ENCODE assay signal across 19 cellular contexts in genomic region chr17:79802736-79803420, GRCh38. TPM values are rescaled to one million over a fixed set of nuclear protein-coding genes. Genes with fewer than 3 reads are reported as not detected.
DNase-seq lines count a peak whose midpoint lies in the region; ATAC-seq and TF ChIP-seq lines count a peak whose summit lies in the region.
"Had no signal": no experiment of that assay in that cellular context is flagged by ENCODE, and none has a peak within 500 bp of the region (broad histone marks: within the 10 kb centered on the region; RNA-seq: fewer than 3 reads in every experiment).

No MANE protein-coding gene starts in this region.

- no peak overlapping the region for H3K4me3 Mint-ChIP-seq in activated CD4-positive, alpha-beta T cell treated with anti-CD3 and anti-CD28 coated beads for 36 hours
- H3K4me3 Mint-ChIP-seq: activated T-cell treated with anti-CD3 and anti-CD28 coated beads, Interleukin-2, amount 50 U/mL, for 4 hours had no signal

- no peaks in the 10 kb centered on the region for H3K79me1 ChIP-seq in IMR-90 (ENCODE audit: low read depth in 1 of 2, low read length in 2 of 2)

- H3K27ac ChIP-seq in IMR-90 (ENCODE audit: insufficient read depth, low read length): no peak overlapping the region
- H3K27ac ChIP-seq: A549 had no signal

- no peak overlapping the region for H3K56ac ChIP-seq in IMR-90 (ENCODE audit: extremely low read depth, insufficient read depth, low read length)

- H2AK5ac ChIP-seq in IMR-90 (ENCODE audit: low read depth, low read length): no peak overlapping the region

- no peak overlapping the region for H3K27ac Mint-ChIP-seq in activated CD4-positive, alpha-beta T cell treated with anti-CD3 and anti-CD28 coated beads for 36 hours
- H3K27ac Mint-ChIP-seq: activated naive CD8-positive, alpha-beta T cell treated with anti-CD3 and anti-CD28 coated beads for 36 hours; stimulated activated naive CD8-positive, alpha-beta T cell treated with anti-CD3 and anti-CD28 coated beads, Interleukin-15, Interleukin-2, amounts not matched to agents 100 ng/mL and 50 ng/mL, for 24 hours had no signal

- peaks cover 66% of the 10 kb centered on the region for H3K27me3 Mint-ChIP-seq in activated CD4-positive, alpha-beta T cell treated with anti-CD3 and anti-CD28 coated beads for 36 hours

- peak; percentile 35 for DNase-seq in activated CD4-positive, alpha-beta T cell treated with anti-CD3 and anti-CD28 coated beads for 36 hours
- DNase-seq in activated CD4-positive, alpha-beta T cell treated with anti-CD3 and anti-CD28 coated beads, Interleukin-2, amount 50 U/mL, for 48 hours: no peak
- no peak for DNase-seq in IMR-90
- DNase-seq in ecto neural progenitor cell (ENCODE audit: low spot score): peak; percentile 74
- peak; percentile 56 for DNase-seq in retina
- DNase-seq in AG08396 (ENCODE audit: low spot score): no peak
- DNase-seq: activated CD4-positive, alpha-beta T cell treated with anti-CD3 and anti-CD28 coated beads for 48 hours; activated naive CD8-positive, alpha-beta T cell treated with anti-CD3 and anti-CD28 coated beads for 36 hours; activated T-cell treated with anti-CD3 and anti-CD28 coated beads, Interleukin-2, amount 50 U/mL, for 4 hours; GOT3; NCI-H1694; NCI-H446 treated with DMSO at 0.1 percent for 48 hours; posterior cingulate gyrus; stimulated activated CD4-positive, alpha-beta T cell treated with anti-CD3 and anti-CD28 coated beads, Interleukin-12 subunit alpha, Interleukin-12 subunit beta, amount 100 ng/mL, for 4 hours; T1000 had no signal

- peak overlapping the region; percentile 52 for H2AFZ ChIP-seq in IMR-90 (replicated peaks; ENCODE audit: low read length, poor library complexity)

- H3K27me3 ChIP-seq in IMR-90 (ENCODE audit: control insufficient read depth, insufficient read depth, low read length): peaks cover 100% of the 10 kb centered on the region

- no peak overlapping the region for H3K4me3 ChIP-seq in IMR-90 (ENCODE audit: insufficient read depth, low read depth, low read length)
- H3K4me3 ChIP-seq: A549 had no signal

- no peaks in the 10 kb centered on the region for H3K9me1 ChIP-seq in IMR-90 (ENCODE audit: insufficient read depth, low read length)

- H3K18ac ChIP-seq in IMR-90 (ENCODE audit: low read depth, low read length): no peak overlapping the region

- H3K9me3 Mint-ChIP-seq in activated CD4-positive, alpha-beta T cell treated with anti-CD3 and anti-CD28 coated beads for 36 hours (ENCODE audit: low read depth): peaks cover 1% of the 10 kb centered on the region
- H3K9me3 Mint-ChIP-seq: activated naive CD8-positive, alpha-beta T cell treated with anti-CD3 and anti-CD28 coated beads for 36 hours; activated T-cell treated with anti-CD3 and anti-CD28 coated beads, Interleukin-2, amount 50 U/mL, for 4 hours; stimulated activated naive CD8-positive, alpha-beta T cell treated with anti-CD3 and anti-CD28 coated beads, Interleukin-15, Interleukin-2, amounts not matched to agents 100 ng/mL and 50 ng/mL, for 24 hours had no signal

- no peaks in the 10 kb centered on the region for H3K36me3 ChIP-seq in IMR-90 (ENCODE audit: control insufficient read depth, insufficient read depth, low read length)

- BruUV-seq in IMR-90 (replicated peaks; lab: Mats Ljungman, UMichigan): no TSS peak

- peaks cover 11% of the 10 kb centered on the region; the same call in 1 of the 2 replicates for H3K9me3 ChIP-seq in IMR-90 (ENCODE audit: control insufficient read depth, insufficient read depth, low read length)
- H3K9me3 ChIP-seq: A549 had no signal

- H3K4me1 ChIP-seq in IMR-90 (ENCODE audit: control insufficient read depth, insufficient read depth, low read length): no peaks in the 10 kb centered on the region; the same call in 1 of the 2 replicates

- H2BK15ac ChIP-seq in IMR-90 (ENCODE audit: low read depth, low read length): no peak overlapping the region; the same call in 2 of the 3 replicates

- no peak overlapping the region for H3K4ac ChIP-seq in IMR-90 (ENCODE audit: low read depth, low read length)

- dilution Hi-C loops in IMR-90 (cut with HindIII; ENCODE audit: low sequenced_read_pairs, unreplicated experiment): no loop called here

- intact Hi-C loops in activated CD4-positive, alpha-beta T cell treated with anti-CD3 and anti-CD28 coated beads for 36 hours (cut with DNase I, micrococcal nuclease): loop anchor here in 1 of 2 experiments (10.0 kb wide), 1 partner anchor 1592 kb away; the partner anchor contains the start of gene BAHCC1
- intact Hi-C loops in IMR-90 (cut with micrococcal nuclease): no loop called here

- H2BK120ac ChIP-seq in IMR-90 (ENCODE audit: low read depth, low read length): no peak overlapping the region

- H4K20me1 ChIP-seq in IMR-90 (ENCODE audit: insufficient read depth, low read length): no peaks in the 10 kb centered on the region

- peak overlapping the region; percentile 26 to 47; a peak in 1 of 4 replicates for H4K8ac ChIP-seq in IMR-90 (ENCODE audit: low read depth in 2 of 2, low read length in 2 of 2)

- H2BK20ac ChIP-seq in IMR-90 (ENCODE audit: low read depth, low read length): no peak overlapping the region

- H3K36me3 Mint-ChIP-seq in activated CD4-positive, alpha-beta T cell treated with anti-CD3 and anti-CD28 coated beads for 36 hours (ENCODE audit: low read depth): no peaks in the 10 kb centered on the region

- H2BK5ac ChIP-seq in IMR-90 (ENCODE audit: low read depth, low read length, poor library complexity, severe bottlenecking): no peak overlapping the region

- 0 out of 2 replicates have a peak overlapping the region, but pooled peaks have one; percentile 5 for H3K4me2 ChIP-seq in IMR-90 (ENCODE audit: low read depth, low read length)
- H3K4me2 ChIP-seq: A549 had no signal

- no peak overlapping the region for H3K9ac ChIP-seq in IMR-90 (ENCODE audit: low read depth, low read length)

- no peak overlapping the region for H4K5ac ChIP-seq in IMR-90 (ENCODE audit: low read depth, low read length)

- H4K91ac ChIP-seq in IMR-90 (ENCODE audit: insufficient read depth, low read depth, low read length): no peak overlapping the region; the same call in 1 of the 2 replicates

- no peak overlapping the region for H3K23ac ChIP-seq in IMR-90 (ENCODE audit: low read depth, low read length)

- H3K14ac ChIP-seq in IMR-90 (replicated peaks; ENCODE audit: low read depth, low read length): no peak overlapping the region

- no peak for TF ChIP-seq POLR2A in IMR-90 (IDR thresholded peaks at IDR 0.05; ENCODE audit: low read depth, low read length)

- TF ChIP-seq RAD21 in IMR-90 (IDR thresholded peaks at IDR 0.05; ENCODE audit: low read length): no peak

- ATAC-seq in activated CD4-positive, alpha-beta T cell treated with anti-CD3 and anti-CD28 coated beads for 36 hours: no peak
- ATAC-seq in IMR-90 (ENCODE audit: low read depth) (no peak), HG03354 (IDR thresholded peaks at IDR 0.05; ENCODE audit: poor library complexity, severe bottlenecking, unreplicated experiment) (no peak), GM19035 (IDR thresholded peaks at IDR 0.05; ENCODE audit: unreplicated experiment) (no peak)
- ATAC-seq: A549; activated T-cell treated with anti-CD3 and anti-CD28 coated beads, Interleukin-2, amount 50 U/mL, for 4 hours had no signal

- in situ Hi-C loops in IMR-90 (cut with MboI; ENCODE audit: low sequenced_read_pairs): no loop called here

- H2AK9ac ChIP-seq in IMR-90 (replicated peaks; ENCODE audit: low read depth, low read length, poor library complexity): peak overlapping the region; percentile 42

- peaks cover 48% of the 10 kb centered on the region for H3K4me1 Mint-ChIP-seq in activated CD4-positive, alpha-beta T cell treated with anti-CD3 and anti-CD28 coated beads for 36 hours

- no peak for TF ChIP-seq CTCF in IMR-90 (conservative IDR thresholded peaks at IDR 0.05; ENCODE audit: low read depth, low read length)

- 16% methylated on average over 14 of the region's 57 CpGs; no CpG with 5 or more reads in 1 of the 2 experiments for WGBS in IMR-90 (ENCODE audit: extremely low coverage in 2 of 2, insufficient read length in 1 of 2), 2 experiments

- POLR2A ChIA-PET in activated CD4-positive, alpha-beta T cell treated with anti-CD3 and anti-CD28 coated beads for 36 hours (lab: Charles Lee): no interaction called here
- POLR2A ChIA-PET in IMR-90 (lab: Charles Lee; ENCODE audit: unreplicated experiment): no interaction called here

- CTCF ChIA-PET in activated CD4-positive, alpha-beta T cell treated with anti-CD3 and anti-CD28 coated beads for 36 hours (lab: Charles Lee): interaction anchor here (1.0 to 1.8 kb wide), 3 partner anchors 12 to 43 kb away, joined by 3 to 4 read pairs (median 4); no protein-coding TSS in a partner anchor
- CTCF ChIA-PET in IMR-90 (lab: Yijun Ruan, JAX): no interaction called here

TF ChIP-seq in IMR-90, 13 proteins besides CTCF, POLR2A, EP300 and RAD21:
- TF ChIP-seq MXI1 (IDR thresholded peaks at IDR 0.05; ENCODE audit: borderline replicate concordance, low read depth, low read length) (no peak), USF2 (IDR thresholded peaks at IDR 0.05; ENCODE audit: low read depth, low read length) (0 out of 2 replicates have a peak, but pooled peaks have one; percentile 29), FOS (IDR thresholded peaks at IDR 0.05; ENCODE audit: low read depth, low read length) (no peak), BHLHE40 (IDR thresholded peaks at IDR 0.05; ENCODE audit: low read depth, low read length) (no peak)

RNA-seq across cellular contexts. Expression of gene CBX8, which starts 6.0 kb away (rescaled TPM):
- 1 to 10 TPM; 4.7 to 6.0 TPM for total RNA-seq in activated CD4-positive, alpha-beta T cell treated with anti-CD3 and anti-CD28 coated beads for 36 hours
- total RNA-seq in IMR-90 (2012; rRNA removed): 5.3 and 5.4 TPM in 2 replicates
- 2.4 and 3.2 TPM in 2 replicates for polyA plus RNA-seq in IMR-90 (2012; rRNA removed)
- polyA plus RNA-seq in IMR-90 (2012; cell fraction: cytosol; rRNA removed): 0.49 and 1.0 TPM in 2 replicates
- 1.4 and 2.6 TPM in 2 replicates for polyA plus RNA-seq in IMR-90 (2012; cell fraction: nucleus; rRNA removed; ENCODE audit: low replicate concordance)

RNA-seq across cellular contexts. Expression of gene CBX2, which starts 24.9 kb away (rescaled TPM):
- 1 to 10 TPM; 4.2 to 4.3 TPM for total RNA-seq in activated CD4-positive, alpha-beta T cell treated with anti-CD3 and anti-CD28 coated beads for 36 hours
- total RNA-seq in IMR-90 (2012; rRNA removed): 2.0 and 2.2 TPM in 2 replicates
- 3.2 and 4.0 TPM in 2 replicates for polyA plus RNA-seq in IMR-90 (2012; rRNA removed)
- polyA plus RNA-seq in IMR-90 (2012; cell fraction: cytosol; rRNA removed): 2.9 and 4.0 TPM in 2 replicates
- polyA plus RNA-seq in IMR-90 (2012; cell fraction: nucleus; rRNA removed; ENCODE audit: low replicate concordance): 4.3 and 7.7 TPM in 2 replicates

RNA-seq across cellular contexts. Expression of gene CBX4, which starts 36.4 kb away (rescaled TPM):
- total RNA-seq in activated CD4-positive, alpha-beta T cell treated with anti-CD3 and anti-CD28 coated beads for 36 hours: 10 to 100 TPM; 14.9 to 18.5 TPM
- total RNA-seq in IMR-90 (2012; rRNA removed): 3.2 and 5.3 TPM in 2 replicates
- 9.4 and 12.9 TPM in 2 replicates for polyA plus RNA-seq in IMR-90 (2012; rRNA removed)
- 13.2 and 18.5 TPM in 2 replicates for polyA plus RNA-seq in IMR-90 (2012; cell fraction: cytosol; rRNA removed)
- 21.8 and 29.2 TPM in 2 replicates for polyA plus RNA-seq in IMR-90 (2012; cell fraction: nucleus; rRNA removed; ENCODE audit: low replicate concordance)

Comparison
In these comparisons a context has a peak if more than half of its experiments do, and no peak if none do; other contexts are left out.
1. DNase-seq: peak in activated CD4-positive, alpha-beta T cell treated with anti-CD3 and anti-CD28 coated beads for 36 hours (single experiment), ecto neural progenitor cell (single experiment) and retina (single experiment); none in activated CD4-positive, alpha-beta T cell treated with anti-CD3 and anti-CD28 coated beads, Interleukin-2, amount 50 U/mL, for 48 hours (0 of 2), IMR-90 (single experiment) and AG08396 (single experiment).